ENCODE assay signal across 20 cellular contexts in the genomic region with DNA sequence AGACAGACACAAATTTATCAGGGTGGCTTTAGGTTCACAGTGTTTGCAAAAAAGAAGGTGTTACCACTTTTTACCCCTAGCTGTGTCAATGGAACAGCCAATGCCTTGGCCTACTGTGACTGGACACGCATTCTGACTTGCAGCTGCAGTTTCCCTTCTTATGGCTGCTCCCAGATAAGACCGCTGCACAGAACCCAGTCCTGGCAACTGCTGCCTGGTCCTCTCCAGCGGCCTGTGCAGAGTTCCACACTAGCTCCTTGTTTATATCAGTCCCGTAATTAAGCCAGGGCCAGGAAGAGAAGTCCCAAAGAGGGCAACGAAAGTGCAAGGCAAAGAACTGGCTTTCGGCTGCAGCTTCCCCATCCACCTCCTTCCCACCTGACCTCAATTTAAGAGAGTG.
"Had no signal": no experiment of that assay in that cellular context is flagged by ENCODE, and none has a peak within 500 bp of the region (broad histone marks: within the 10 kb centered on the region; RNA-seq: fewer than 3 reads in every experiment).

No MANE protein-coding gene starts in this region.

- ATAC-seq: activated CD8-positive, alpha-beta T cell treated with anti-CD3 and anti-CD28 coated beads for 36 hours; body of pancreas had no signal

- H3K27me3 ChIP-seq: adrenal gland, body of pancreas, SJCRH30 had no signal

- H3K36me3 ChIP-seq: adrenal gland, SJCRH30 had no signal

- H3K4me3 ChIP-seq: adrenal gland, body of pancreas, SJCRH30 had no signal

- DNase-seq: activated CD4-positive, CD25-positive, alpha-beta regulatory T cell; activated CD8-positive, alpha-beta memory T cell treated with anti-CD3 and anti-CD28 coated beads, Interleukin-2, amount 50 U/mL, for 4 hours; activated CD8-positive, alpha-beta T cell treated with anti-CD3 and anti-CD28 coated beads for 36 hours; activated naive CD4-positive, alpha-beta T cell treated with anti-CD3 and anti-CD28 coated beads, Interleukin-2, amount 50 U/mL, for 16 hours; activated naive CD8-positive, alpha-beta T cell treated with anti-CD3 and anti-CD28 coated beads, Interleukin-2, amount 10 ng/mL, durations not matched to agents 7 days and 5 days; adrenal gland; body of pancreas; KG1; NCI-H1048; NCI-H146; NCI-H1930; NCI-H2171; NCI-H2227 treated with DMSO at 0.1 percent for 48 hours; NCI-H446 treated with DMSO at 0.1 percent for 48 hours; NCI-H526; NCI-H774; SJCRH30; SK-N-SH; T-helper 1 cell had no signal

- H3K27ac ChIP-seq: adrenal gland, body of pancreas, SJCRH30, VCaP had no signal

- H3K9me3 ChIP-seq: adrenal gland, body of pancreas, SJCRH30, SK-N-SH had no signal

- H3K4me1 ChIP-seq: adrenal gland, SJCRH30 had no signal
